Comparison of ENCODE assay signal across 9 cellular contexts in genomic region chr3:62558549-62559112, GRCh38.
DNase-seq lines count a peak whose midpoint lies in the region; ATAC-seq and TF ChIP-seq lines count a peak whose summit lies in the region.
"Had no signal": no experiment of that assay in that cellular context is flagged by ENCODE, and none has a peak within 500 bp of the region (broad histone marks: within the 10 kb centered on the region; RNA-seq: fewer than 3 reads in every experiment).

No MANE protein-coding gene starts in this region.

- peak; percentile 28 to 42 for TF ChIP-seq CTCF in Caco-2 (IDR thresholded peaks at IDR 0.05; ENCODE audit: insufficient read depth in 1 of 2, low read depth in 1 of 2, low read length in 1 of 2, severe bottlenecking in 1 of 2, unreplicated experiment in 1 of 2)

- ATAC-seq in SK-N-SH treated with all-trans-retinoic acid at 6 μM for 48 hours (peak; percentile 61), HG02623 (IDR thresholded peaks at IDR 0.05; ENCODE audit: unreplicated experiment) (no peak), HG02884 (IDR thresholded peaks at IDR 0.05; ENCODE audit: unreplicated experiment) (no peak)

- H3K9me3 Mint-ChIP-seq in Caco-2 (ENCODE audit: unreplicated experiment): no peaks in the 10 kb centered on the region

- H3K27me3 ChIP-seq in Caco-2 (replicated peaks; ENCODE audit: control insufficient read depth, insufficient read depth, low read length) (no peaks in the 10 kb centered on the region), H7 (ENCODE audit: control insufficient read depth, insufficient read depth, low read length) (no peaks in the 10 kb centered on the region)
- no peaks in the 10 kb centered on the region for H3K27me3 ChIP-seq in effector memory CD4-positive, alpha-beta T cell (replicated peaks; ENCODE audit: control insufficient read depth, insufficient read depth, low read length, poor library complexity, severe bottlenecking)

- no peaks in the 10 kb centered on the region for H3K9me3 ChIP-seq in Caco-2
- H3K9me3 ChIP-seq in effector memory CD4-positive, alpha-beta T cell (ENCODE audit: control insufficient read depth, low read length): no peaks in the 10 kb centered on the region

- no peaks in the 10 kb centered on the region for H3K4me1 Mint-ChIP-seq in Caco-2 (ENCODE audit: low read depth, unreplicated experiment)

- no TSS peak for BruUV-seq in Caco-2 (replicated peaks; lab: Mats Ljungman, UMichigan)

- no peaks in the 10 kb centered on the region for H3K4me1 ChIP-seq in Caco-2
- no peaks in the 10 kb centered on the region for H3K4me1 ChIP-seq in effector memory CD4-positive, alpha-beta T cell (ENCODE audit: control insufficient read depth, insufficient read depth, low read length, poor library complexity, severe bottlenecking)

- H3K27me3 Mint-ChIP-seq in Caco-2 (ENCODE audit: insufficient read depth, unreplicated experiment): peaks cover 2% of the 10 kb centered on the region

- CTCF ChIA-PET in Caco-2 (lab: Charles Lee): no interaction called here

- H3K4me3 ChIP-seq in Caco-2 (ENCODE audit: low read depth, low read length) (no peak overlapping the region), H7 (ENCODE audit: insufficient read depth, low read depth, low read length) (no peak overlapping the region)
- H3K4me3 ChIP-seq in effector memory CD4-positive, alpha-beta T cell (ENCODE audit: insufficient read depth, low read depth, low read length, poor library complexity, severe bottlenecking): no peak overlapping the region

- no peak overlapping the region for H3K27ac Mint-ChIP-seq in Caco-2 (ENCODE audit: unreplicated experiment)

- POLR2A ChIA-PET in Caco-2 (lab: Charles Lee): no interaction called here

- no peaks in the 10 kb centered on the region for H3K36me3 Mint-ChIP-seq in Caco-2 (ENCODE audit: insufficient read depth, unreplicated experiment)

- H3K4me3 Mint-ChIP-seq in Caco-2 (ENCODE audit: unreplicated experiment): no peak overlapping the region

- intact Hi-C loops in Caco-2 (cut with micrococcal nuclease; ENCODE audit: unreplicated experiment): loop anchor here (1.0 to 2.0 kb wide), 3 partner anchors 66 to 358 kb away; no protein-coding TSS in a partner anchor

- H3K27ac ChIP-seq in effector memory CD4-positive, alpha-beta T cell (ENCODE audit: insufficient read depth, low read length, poor library complexity, severe bottlenecking): no peak overlapping the region

- DNase-seq in Caco-2 (peak; percentile 17 to 34), H7 (peak; percentile 40), iris pigment epithelial cell (ENCODE audit: low read depth) (peak; percentile 31)
- DNase-seq in effector memory CD4-positive, alpha-beta T cell: no peak
- no peak for DNase-seq in activated CD8-positive, alpha-beta memory T cell treated with anti-CD3 and anti-CD28 coated beads, Interleukin-2, amount 50 U/mL, for 4 hours
- DNase-seq: kidney had no signal

- H3K36me3 ChIP-seq in Caco-2 (ENCODE audit: control insufficient read depth, insufficient read depth, low read length) (no peaks in the 10 kb centered on the region), H7 (replicated peaks; ENCODE audit: control insufficient read depth, insufficient read depth, low read length) (no peaks in the 10 kb centered on the region)
- no peaks in the 10 kb centered on the region for H3K36me3 ChIP-seq in effector memory CD4-positive, alpha-beta T cell (ENCODE audit: control insufficient read depth, insufficient read depth, low read length)

TF ChIP-seq in SK-N-SH treated with all-trans-retinoic acid at 6 μM for 48 hours, 23 proteins besides CTCF, POLR2A, EP300 and RAD21:
- TF ChIP-seq CSDC2 (CRISPR knock-in tag; IDR thresholded peaks at IDR 0.05) (no peak), POU6F1 (CRISPR knock-in tag; IDR thresholded peaks at IDR 0.05; ENCODE audit: borderline replicate concordance, low read depth) (no peak), TOX (CRISPR knock-in tag; IDR thresholded peaks at IDR 0.05; ENCODE audit: borderline replicate concordance) (no peak), PATZ1 (CRISPR knock-in tag; IDR thresholded peaks at IDR 0.05; ENCODE audit: borderline replicate concordance) (no peak), GLIS3 (CRISPR knock-in tag; IDR thresholded peaks at IDR 0.05) (no peak), ARNTL (CRISPR knock-in tag; IDR thresholded peaks at IDR 0.05; ENCODE audit: borderline replicate concordance, low read depth) (no peak), TCF4 (CRISPR knock-in tag; IDR thresholded peaks at IDR 0.05; ENCODE audit: borderline replicate concordance) (no peak), ZC3H10 (CRISPR knock-in tag; IDR thresholded peaks at IDR 0.05) (no peak), ZNF565 (CRISPR knock-in tag; conservative IDR thresholded peaks at IDR 0.05; ENCODE audit: low read depth) (no peak), PPARA (CRISPR knock-in tag; IDR thresholded peaks at IDR 0.05; ENCODE audit: borderline replicate concordance) (no peak), BACH2 (CRISPR knock-in tag; IDR thresholded peaks at IDR 0.05; ENCODE audit: borderline replicate concordance) (no peak), ESRRG (CRISPR knock-in tag; IDR thresholded peaks at IDR 0.05) (no peak)
- TF ChIP-seq, protein P1, sequence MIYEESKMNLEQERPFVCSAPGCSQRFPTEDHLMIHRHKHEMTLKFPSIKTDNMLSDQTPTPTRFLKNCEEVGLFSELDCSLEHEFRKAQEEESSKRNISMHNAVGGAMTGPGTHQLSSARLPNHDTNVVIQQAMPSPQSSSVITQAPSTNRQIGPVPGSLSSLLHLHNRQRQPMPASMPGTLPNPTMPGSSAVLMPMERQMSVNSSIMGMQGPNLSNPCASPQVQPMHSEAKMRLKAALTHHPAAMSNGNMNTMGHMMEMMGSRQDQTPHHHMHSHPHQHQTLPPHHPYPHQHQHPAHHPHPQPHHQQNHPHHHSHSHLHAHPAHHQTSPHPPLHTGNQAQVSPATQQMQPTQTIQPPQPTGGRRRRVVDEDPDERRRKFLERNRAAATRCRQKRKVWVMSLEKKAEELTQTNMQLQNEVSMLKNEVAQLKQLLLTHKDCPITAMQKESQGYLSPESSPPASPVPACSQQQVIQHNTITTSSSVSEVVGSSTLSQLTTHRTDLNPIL (CRISPR knock-in tag; IDR thresholded peaks at IDR 0.05; ENCODE audit: low read depth): no peak

Comparison
In these comparisons a context has a peak if more than half of its experiments do, and no peak if none do; other contexts are left out.
1. DNase-seq: peak in Caco-2 (2 of 2), H7 (single experiment) and iris pigment epithelial cell (single experiment); none in effector memory CD4-positive, alpha-beta T cell (0 of 3) and activated CD8-positive, alpha-beta memory T cell treated with anti-CD3 and anti-CD28 coated beads, Interleukin-2, amount 50 U/mL, for 4 hours (single experiment).